In the genomic region with DNA sequence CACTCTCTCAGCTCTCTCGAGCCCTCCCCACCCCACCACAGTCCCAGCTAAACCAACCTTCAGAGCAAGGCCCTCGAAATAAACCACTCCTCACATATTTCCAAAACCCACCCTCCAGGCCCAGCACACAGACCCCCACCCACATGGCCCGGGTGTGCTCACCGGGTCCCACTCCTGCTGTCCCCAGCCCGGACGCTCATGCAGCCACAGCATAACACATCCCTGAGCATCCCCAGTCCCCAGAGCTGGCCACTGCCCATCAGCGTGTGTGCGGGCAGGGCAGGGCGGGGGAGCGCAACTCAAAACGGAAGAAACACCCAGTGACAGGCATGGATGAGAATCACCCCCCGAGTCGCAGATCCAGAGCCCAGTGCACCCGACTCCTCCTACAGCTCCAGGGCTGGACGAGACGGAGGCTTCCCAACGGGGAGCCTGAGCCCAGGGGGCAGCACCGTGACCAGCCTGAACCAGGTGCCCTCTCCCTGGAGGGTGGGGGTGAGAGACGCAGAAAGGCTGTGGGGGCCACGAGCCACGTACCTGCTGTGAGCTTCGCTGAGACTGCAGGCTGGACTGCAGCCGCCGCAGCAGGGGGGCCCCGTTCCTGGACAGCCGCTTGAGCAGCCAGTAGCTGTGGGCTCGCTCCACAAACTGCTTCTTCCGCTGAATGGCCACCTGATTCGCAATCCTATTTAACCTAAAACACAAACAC, we compare ENCODE assay signal across 24 cellular contexts. TPM values are rescaled to one million over a fixed set of nuclear protein-coding genes. Genes with fewer than 3 reads are reported as not detected.
DNase-seq lines count a peak whose midpoint lies in the region; ATAC-seq, FAIRE-seq and TF ChIP-seq lines count a peak whose summit lies in the region.
"Had no signal": no experiment of that assay in that cellular context is flagged by ENCODE, and none has a peak within 500 bp of the region (broad histone marks: within the 10 kb centered on the region; RNA-seq: fewer than 3 reads in every experiment).

No MANE protein-coding gene starts in this region.

- H3K9ac ChIP-seq in H9 (ENCODE audit: extremely low read depth, insufficient read length, low read length), result no peak overlapping the region

- no peak overlapping the region for H4K91ac ChIP-seq in H9 (ENCODE audit: insufficient read length, low read depth, low read length)

- no peak for FAIRE-seq in urothelium cell line (lab: Jason Lieb, UNC)
- FAIRE-seq: astrocyte, endothelial cell of umbilical vein, kidney had no signal

- peaks cover 29% of the 10 kb centered on the region for H3K79me1 ChIP-seq in H9 (ENCODE audit: insufficient read depth, low read depth, low read length, poor library complexity, severe bottlenecking)

- no peak overlapping the region for H4K8ac ChIP-seq in H9 (replicated peaks; ENCODE audit: insufficient read length, low read depth, low read length)

- H2BK15ac ChIP-seq in H9 (ENCODE audit: low read depth, low read length), result no peak overlapping the region

- H3K9me3 ChIP-seq in H9 (ENCODE audit: control insufficient read depth, low read depth, low read length), result no peaks in the 10 kb centered on the region
- H3K9me3 ChIP-seq: sigmoid colon, upper lobe of right lung had no signal

- H4K20me1 ChIP-seq in H9 (ENCODE audit: control insufficient read depth, insufficient read depth, insufficient read length), result no peaks in the 10 kb centered on the region

- H3K36me3 Mint-ChIP-seq in activated naive CD4-positive, alpha-beta T cell treated with anti-CD3 and anti-CD28 coated beads, Interleukin-2, amount 10 ng/mL, durations not matched to agents 7 days and 5 days, result peaks cover 47% of the 10 kb centered on the region
- peaks cover 14 to 42% (median 37%) of the 10 kb centered on the region in 3 experiments for H3K36me3 Mint-ChIP-seq in H9 (ENCODE audit: insufficient read depth in 1 of 3, low read depth in 3 of 3)
- H3K36me3 Mint-ChIP-seq in brain, result peaks cover 66% of the 10 kb centered on the region
- H3K36me3 Mint-ChIP-seq in stimulated activated effector memory CD8-positive, alpha-beta T cell treated with anti-CD3 and anti-CD28 coated beads, Interleukin-12 subunit alpha, Interleukin-12 subunit beta, amount 100 ng/mL, for 72 hours, result peaks cover 90% of the 10 kb centered on the region

- no CpG with 5 or more reads among the region's 29 CpGs for WGBS in H9 (ENCODE audit: extremely low coverage, insufficient read length, low lambda C conversion rate)

- H3K9me3 Mint-ChIP-seq in activated naive CD4-positive, alpha-beta T cell treated with anti-CD3 and anti-CD28 coated beads, Interleukin-2, amount 10 ng/mL, durations not matched to agents 7 days and 5 days, result no peaks in the 10 kb centered on the region
- H3K9me3 Mint-ChIP-seq in H9 (no peaks in the 10 kb centered on the region), brain (peaks cover 0 to 17% (median 8%) of the 10 kb centered on the region in 5 experiments)
- no peaks in the 10 kb centered on the region for H3K9me3 Mint-ChIP-seq in stimulated activated effector memory CD8-positive, alpha-beta T cell treated with anti-CD3 and anti-CD28 coated beads, Interleukin-12 subunit alpha, Interleukin-12 subunit beta, amount 100 ng/mL, for 72 hours

- H3K14ac ChIP-seq in H9 (ENCODE audit: insufficient read depth, low read length), result no peak overlapping the region

- H2AFZ ChIP-seq in H9 (ENCODE audit: low read length), result no peak overlapping the region

- ATAC-seq in stimulated activated effector memory CD8-positive, alpha-beta T cell treated with anti-CD3 and anti-CD28 coated beads, Interleukin-12 subunit alpha, Interleukin-12 subunit beta, amount 100 ng/mL, for 72 hours, result no peak
- no peak for ATAC-seq in HG03520 (IDR thresholded peaks at IDR 0.05; ENCODE audit: unreplicated experiment)
- ATAC-seq: upper lobe of right lung had no signal

- H3K18ac ChIP-seq in H9 (ENCODE audit: insufficient read length, low read depth, low read length), result no peak overlapping the region

- no peak overlapping the region for H2BK12ac ChIP-seq in H9 (ENCODE audit: insufficient read length, low read depth, low read length)

- no peak overlapping the region for H3T11ph ChIP-seq in H9 (ENCODE audit: low read length)

- peaks cover 38% of the 10 kb centered on the region for H3K79me2 ChIP-seq in H9 (ENCODE audit: insufficient read depth, low read length)

- TF ChIP-seq CTCF in H9 (conservative IDR thresholded peaks at IDR 0.05) (no peak), brain (conservative IDR thresholded peaks at IDR 0.05) (no peak)

- H2BK120ac ChIP-seq in H9 (ENCODE audit: low read depth, low read length, poor library complexity, severe bottlenecking), result no peak overlapping the region

- no peak overlapping the region for H3K4ac ChIP-seq in H9 (ENCODE audit: low read depth, low read length)

- H2AK5ac ChIP-seq in H9 (ENCODE audit: insufficient read length, low read length), result no peak overlapping the region

- peak overlapping the region; percentile 38 for H3K27ac Mint-ChIP-seq in activated naive CD4-positive, alpha-beta T cell treated with anti-CD3 and anti-CD28 coated beads, Interleukin-2, amount 10 ng/mL, durations not matched to agents 7 days and 5 days
- H3K27ac Mint-ChIP-seq in H9 (peak overlapping the region in 2 of 3 experiments; percentile 40 to 57; a peak in 3 of 7 replicates), brain (peak overlapping the region in 3 of 5 experiments; percentile 4 to 32 (median 31))
- H3K27ac Mint-ChIP-seq in stimulated activated effector memory CD8-positive, alpha-beta T cell treated with anti-CD3 and anti-CD28 coated beads, Interleukin-12 subunit alpha, Interleukin-12 subunit beta, amount 100 ng/mL, for 72 hours, result peak overlapping the region; percentile 83

- no peak overlapping the region for H3K23ac ChIP-seq in H9 (ENCODE audit: insufficient read length, low read depth, low read length)

- H3K4me2 ChIP-seq in H9 (ENCODE audit: insufficient read depth, insufficient read length, low read length), result no peak overlapping the region

- no peaks in the 10 kb centered on the region for H3K4me1 ChIP-seq in H9 (ENCODE audit: insufficient read depth, low read length)

- no peaks in the 10 kb centered on the region for H3K27me3 Mint-ChIP-seq in activated naive CD4-positive, alpha-beta T cell treated with anti-CD3 and anti-CD28 coated beads, Interleukin-2, amount 10 ng/mL, durations not matched to agents 7 days and 5 days
- H3K27me3 Mint-ChIP-seq in H9 (ENCODE audit: low read depth) (no peaks in the 10 kb centered on the region), brain (peaks cover 1% of the 10 kb centered on the region)

- H3K4me1 Mint-ChIP-seq in activated naive CD4-positive, alpha-beta T cell treated with anti-CD3 and anti-CD28 coated beads, Interleukin-2, amount 10 ng/mL, durations not matched to agents 7 days and 5 days, result peaks cover 44% of the 10 kb centered on the region
- peaks cover 2 to 5% of the 10 kb centered on the region in 2 experiments; a peak in 2 of 4 replicates for H3K4me1 Mint-ChIP-seq in H9
- peaks cover 17% of the 10 kb centered on the region for H3K4me1 Mint-ChIP-seq in brain
- peaks cover 81% of the 10 kb centered on the region for H3K4me1 Mint-ChIP-seq in stimulated activated effector memory CD8-positive, alpha-beta T cell treated with anti-CD3 and anti-CD28 coated beads, Interleukin-12 subunit alpha, Interleukin-12 subunit beta, amount 100 ng/mL, for 72 hours
- H3K4me1 Mint-ChIP-seq: neural crest cell had no signal

- CTCF ChIA-PET in activated naive CD4-positive, alpha-beta T cell treated with anti-CD3 and anti-CD28 coated beads, Interleukin-2, amount 10 ng/mL, durations not matched to agents 7 days and 5 days (lab: Charles Lee), result no interaction called here

- no peak overlapping the region for H3K56ac ChIP-seq in H9 (ENCODE audit: insufficient read length, low read depth, low read length)

- no peak overlapping the region for H2BK5ac ChIP-seq in H9 (ENCODE audit: insufficient read length, low read length)

- no peak for DNase-seq in activated naive CD4-positive, alpha-beta T cell treated with anti-CD3 and anti-CD28 coated beads, Interleukin-2, amount 10 ng/mL, durations not matched to agents 7 days and 5 days
- no peak for DNase-seq in activated naive CD4-positive, alpha-beta T cell (lab: John Stamatoyannopoulos, UW)
- DNase-seq in H9 (no peak), urothelium cell line (ENCODE audit: low spot score) (no peak), A172 (ENCODE audit: low spot score) (no peak)
- no peak for DNase-seq in stimulated activated effector memory CD8-positive, alpha-beta T cell treated with anti-CD3 and anti-CD28 coated beads, Interleukin-12 subunit alpha, Interleukin-12 subunit beta, amount 100 ng/mL, for 72 hours (ENCODE audit: low spot score in 2 of 2)
- DNase-seq: activated CD4-positive, alpha-beta T cell treated with anti-CD3 and anti-CD28 coated beads, Interleukin-2, amount 50 U/mL, for 48 hours; activated naive CD4-positive, alpha-beta T cell treated with Interleukin-2 at 50 U/mL for 16 hours; DMS 273 treated with DMSO at 0.1 percent for 48 hours; H7; kidney; NCI-H1048; NCI-H187 treated with DMSO at 0.1 percent for 48 hours; NCI-H2227 treated with DMSO at 0.1 percent for 48 hours; sigmoid colon; stimulated activated CD4-positive, alpha-beta T cell treated with anti-CD3 and anti-CD28 coated beads, Interleukin-15, amount 100 ng/mL, for 24 hours; upper lobe of right lung; WERI-Rb-1 had no signal

- no peaks in the 10 kb centered on the region for H3K27me3 ChIP-seq in H9 (ENCODE audit: insufficient read depth, low read length)
- H3K27me3 ChIP-seq: sigmoid colon, upper lobe of right lung had no signal

- H4K5ac ChIP-seq in H9 (ENCODE audit: insufficient read length, low read depth, low read length), result no peak overlapping the region

- H3K4me3 Mint-ChIP-seq in activated naive CD4-positive, alpha-beta T cell treated with anti-CD3 and anti-CD28 coated beads, Interleukin-2, amount 10 ng/mL, durations not matched to agents 7 days and 5 days, result no peak overlapping the region
- H3K4me3 Mint-ChIP-seq in H9 (no peak overlapping the region), brain (no peak overlapping the region)
- H3K4me3 Mint-ChIP-seq in stimulated activated effector memory CD8-positive, alpha-beta T cell treated with anti-CD3 and anti-CD28 coated beads, Interleukin-12 subunit alpha, Interleukin-12 subunit beta, amount 100 ng/mL, for 72 hours, result no peak overlapping the region
- H3K4me3 Mint-ChIP-seq: neural crest cell had no signal

- no peak overlapping the region for H3K27ac ChIP-seq in H9 (ENCODE audit: insufficient read length, low read depth, low read length)
- H3K27ac ChIP-seq: RWPE1, upper lobe of right lung, WERI-Rb-1 had no signal

- no peak overlapping the region for H2BK20ac ChIP-seq in H9 (ENCODE audit: low read depth, low read length, poor library complexity, severe bottlenecking)

- H3K23me2 ChIP-seq in H9 (ENCODE audit: insufficient read length, low read depth, low read length, poor library complexity, severe bottlenecking), result no peaks in the 10 kb centered on the region

RNA-seq across cellular contexts. Expression of a gene that starts 23.9 kb away (rescaled TPM):
- 51.3 and 53.3 TPM in 2 replicates for total RNA-seq in H9 (2021)
- 22.4 TPM for polyA plus RNA-seq in brain (ENCODE audit: insufficient read depth, low read depth, low replicate concordance)
- total RNA-seq in A172 (2014; rRNA removed; shearing (Covaris generic)), result 8.0 and 11.1 TPM in 2 replicates

RNA-seq across cellular contexts. Expression of a gene that starts 49.8 kb away (rescaled TPM):
- total RNA-seq in H9 (2021), result 22.7 and 23.0 TPM in 2 replicates
- polyA plus RNA-seq in brain (ENCODE audit: insufficient read depth, low read depth, low replicate concordance), result 10.0 TPM
- total RNA-seq in A172 (2014; rRNA removed; shearing (Covaris generic)), result 7.8 and 8.1 TPM in 2 replicates

Comparison
In these comparisons a context has a peak if more than half of its experiments do, and no peak if none do; other contexts are left out.
1. H3K27ac Mint-ChIP-seq: peak in every context shown above with its lines; median percentile 83 in stimulated activated effector memory CD8-positive, alpha-beta T cell treated with anti-CD3 and anti-CD28 coated beads, Interleukin-12 subunit alpha, Interleukin-12 subunit beta, amount 100 ng/mL, for 72 hours; 48 in H9; 38 in activated naive CD4-positive, alpha-beta T cell treated with anti-CD3 and anti-CD28 coated beads, Interleukin-2, amount 10 ng/mL, durations not matched to agents 7 days and 5 days; 31 in brain.